ENCODE assay signal across 1 cellular context in the genomic region with DNA sequence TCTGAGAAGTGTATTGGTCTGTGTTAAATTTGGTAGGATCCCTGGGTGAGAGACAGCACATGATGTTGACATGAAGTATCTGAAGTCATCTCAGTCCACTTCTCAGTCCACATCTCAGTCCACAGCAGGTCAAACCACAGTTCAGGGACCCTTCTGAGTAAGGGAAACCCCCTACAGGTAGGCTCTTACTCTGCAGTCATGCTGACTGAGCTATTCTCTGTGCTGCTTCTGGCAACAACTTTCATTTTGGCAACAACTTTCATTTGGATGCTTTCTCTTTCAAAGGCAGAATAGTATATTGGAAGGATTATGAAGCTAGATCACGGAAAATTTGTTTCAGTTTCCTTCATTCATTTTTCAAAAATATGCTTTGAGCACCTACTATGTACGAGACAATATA.
TF ChIP-seq lines count a peak whose summit lies in the region.

No MANE protein-coding gene starts in this region.

TF ChIP-seq in WTC11, 78 proteins besides CTCF, POLR2A, EP300 and RAD21 (continued from another document):
- TF ChIP-seq, protein P1, sequence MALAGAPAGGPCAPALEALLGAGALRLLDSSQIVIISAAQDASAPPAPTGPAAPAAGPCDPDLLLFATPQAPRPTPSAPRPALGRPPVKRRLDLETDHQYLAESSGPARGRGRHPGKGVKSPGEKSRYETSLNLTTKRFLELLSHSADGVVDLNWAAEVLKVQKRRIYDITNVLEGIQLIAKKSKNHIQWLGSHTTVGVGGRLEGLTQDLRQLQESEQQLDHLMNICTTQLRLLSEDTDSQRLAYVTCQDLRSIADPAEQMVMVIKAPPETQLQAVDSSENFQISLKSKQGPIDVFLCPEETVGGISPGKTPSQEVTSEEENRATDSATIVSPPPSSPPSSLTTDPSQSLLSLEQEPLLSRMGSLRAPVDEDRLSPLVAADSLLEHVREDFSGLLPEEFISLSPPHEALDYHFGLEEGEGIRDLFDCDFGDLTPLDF (CRISPR knock-in tag; IDR thresholded peaks at IDR 0.05): no peak
